Comparison of ENCODE assay signal across 29 cellular contexts in the genomic region with DNA sequence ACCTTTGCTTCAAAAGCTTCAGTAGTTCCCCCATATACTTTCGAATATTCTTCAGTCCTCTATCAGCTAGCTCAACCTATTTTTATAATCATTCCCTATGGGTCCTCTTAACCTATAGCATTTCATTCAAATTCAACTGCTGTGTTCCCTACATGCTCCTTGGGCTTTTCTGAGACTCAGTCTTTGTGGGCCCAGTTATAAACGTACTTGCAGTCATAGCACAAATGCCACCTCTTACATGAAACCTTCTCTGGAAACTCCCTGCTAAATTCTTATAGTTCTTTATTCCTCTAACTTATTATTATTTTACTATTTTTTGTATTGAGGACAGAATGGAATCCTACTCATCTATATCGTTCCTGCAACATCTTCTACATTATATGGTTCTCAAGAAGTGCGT. TPM values are rescaled to one million over a fixed set of nuclear protein-coding genes. Genes with fewer than 3 reads are reported as not detected.
A peak's percentile ranks its signal among the peaks of the same experiment; 100 is the strongest.
DNase-seq lines count a peak whose midpoint lies in the region; ATAC-seq, FAIRE-seq and TF ChIP-seq lines count a peak whose summit lies in the region.
"Had no signal": no experiment of that assay in that cellular context is flagged by ENCODE, and none has a peak within 500 bp of the region (broad histone marks: within the 10 kb centered on the region; RNA-seq: fewer than 3 reads in every experiment).

No MANE protein-coding gene starts in this region.

- WGBS in GM12878 (ENCODE audit: insufficient coverage, insufficient replicate concordance, low lambda C conversion rate, missing lambda C conversion rate) = 27% methylated on average over 4 of the region's 4 CpGs

- no peak overlapping the region for H3K4me2 ChIP-seq in GM12878 (ENCODE audit: control insufficient read depth, insufficient read depth)
- H3K4me2 ChIP-seq: BLaER1 had no signal

- CTCF ChIA-PET in GM12878 (lab: Yijun Ruan, JAX) = interaction anchor here (0.9 to 2.9 kb wide), 5 partner anchors 15 to 139 kb away, joined by 3 to 16 read pairs (median 4); a partner anchor contains a TSS

- intact Hi-C loops in GM12878 (cut with micrococcal nuclease; ENCODE audit: unreplicated experiment) = no loop called here

- H4K20me1 ChIP-seq in GM12878 (ENCODE audit: control insufficient read depth, insufficient read depth) = no peaks in the 10 kb centered on the region
- H4K20me1 ChIP-seq: BLaER1 had no signal

- no peak for TF ChIP-seq EP300 in GM12878 (IDR thresholded peaks at IDR 0.05; ENCODE audit: borderline replicate concordance in 1 of 2, control insufficient read depth in 1 of 2, low read depth in 2 of 2, low read length in 2 of 2)

- no peaks in the 10 kb centered on the region; the same call in 1 of the 2 replicates for H3K4me1 ChIP-seq in GM12878 (ENCODE audit: control insufficient read depth, insufficient read depth, low read length)
- H3K4me1 ChIP-seq: BE2C had no signal

- no peak for TF ChIP-seq RAD21 in GM12878 (IDR thresholded peaks at IDR 0.05; ENCODE audit: insufficient read depth, low read depth, low read length)

- ATAC-seq in activated T-cell treated with anti-CD3 and anti-CD28 coated beads, Interleukin-2, amount 50 U/mL, for 72 hours (replicated peaks in 1 of 2) = peak; percentile 30 to 49
- ATAC-seq in GM12878 = peak; percentile 81
- ATAC-seq in HG03039 (IDR thresholded peaks at IDR 0.05; ENCODE audit: unreplicated experiment) = no peak

- H3K27me3 Mint-ChIP-seq in activated T-cell treated with anti-CD3 and anti-CD28 coated beads, Interleukin-2, amount 50 U/mL, for 72 hours (ENCODE audit: low read depth) = no peaks in the 10 kb centered on the region
- H3K27me3 Mint-ChIP-seq: CD4-positive, alpha-beta memory T cell; CD4-positive, CD25-positive, alpha-beta regulatory T cell; CD8-positive, alpha-beta memory T cell had no signal

- peak overlapping the region; percentile 52 for H3K27ac Mint-ChIP-seq in activated T-cell treated with anti-CD3 and anti-CD28 coated beads, Interleukin-2, amount 50 U/mL, for 72 hours
- H3K27ac Mint-ChIP-seq: CD14-positive monocyte; CD4-positive, alpha-beta memory T cell; CD8-positive, alpha-beta memory T cell had no signal

- H3K9me3 Mint-ChIP-seq in activated T-cell treated with anti-CD3 and anti-CD28 coated beads, Interleukin-2, amount 50 U/mL, for 72 hours = no peaks in the 10 kb centered on the region
- H3K9me3 Mint-ChIP-seq: CD14-positive monocyte; CD4-positive, alpha-beta memory T cell; CD4-positive, CD25-positive, alpha-beta regulatory T cell; CD8-positive, alpha-beta memory T cell had no signal

- peaks cover 4 to 6% of the 10 kb centered on the region in 2 donors for H3K36me3 Mint-ChIP-seq in activated T-cell treated with anti-CD3 and anti-CD28 coated beads, Interleukin-2, amount 50 U/mL, for 72 hours (ENCODE audit: insufficient read depth in 2 of 2)

- POLR2A ChIA-PET in GM12878 (lab: Charles Lee) = interaction anchor here (0.6 to 1.3 kb wide), 2 partner anchors 30 to 98 kb away, joined by 3 to 4 read pairs; no protein-coding TSS in a partner anchor

- H3K4me3 Mint-ChIP-seq in activated T-cell treated with anti-CD3 and anti-CD28 coated beads, Interleukin-2, amount 50 U/mL, for 72 hours = peak overlapping the region in 1 of 2 donors; percentile 9
- H3K4me3 Mint-ChIP-seq: CD14-positive monocyte; CD4-positive, alpha-beta memory T cell; CD4-positive, CD25-positive, alpha-beta regulatory T cell; CD8-positive, alpha-beta memory T cell had no signal

- TF ChIP-seq POLR2A in GM12892 (IDR thresholded peaks at IDR 0.05; ENCODE audit: low read depth, low read length) (no peak), GM12878 (IDR thresholded peaks at IDR 0.05; ENCODE audit: low read depth, low read length) (no peak)

- H3K9me3 ChIP-seq in GM12878 (replicated peaks; ENCODE audit: control insufficient read depth, insufficient read depth, low read length) = no peaks in the 10 kb centered on the region
- H3K9me3 ChIP-seq: BE2C, BLaER1 had no signal

- no peak for TF ChIP-seq CTCF in GM12878 (IDR thresholded peaks at IDR 0.05 in 2 of 3, conservative IDR thresholded peaks at IDR 0.05 in 1 of 3; ENCODE audit: control insufficient read depth in 2 of 3, extremely low read depth in 1 of 3, insufficient read depth in 1 of 3, low read depth in 3 of 3, low read length in 3 of 3)

- H3K27me3 ChIP-seq in GM12878 (replicated peaks in 1 of 2; ENCODE audit: control insufficient read depth in 2 of 2, insufficient read depth in 2 of 2, low read length in 1 of 2) = no peaks in the 10 kb centered on the region
- H3K27me3 ChIP-seq: BE2C, BLaER1 had no signal

- H3K27ac ChIP-seq in GM12878 (ENCODE audit: control insufficient read depth, insufficient read depth) = no peak overlapping the region
- H3K27ac ChIP-seq: BLaER1 had no signal

- H3K4me1 Mint-ChIP-seq in activated T-cell treated with anti-CD3 and anti-CD28 coated beads, Interleukin-2, amount 50 U/mL, for 72 hours (ENCODE audit: low read depth) = peaks cover 24% of the 10 kb centered on the region
- H3K4me1 Mint-ChIP-seq: CD14-positive monocyte had no signal

- peak; percentile 19 for FAIRE-seq in G401.6 (lab: Jason Lieb, UNC)
- peak; percentile 30 for FAIRE-seq in GM12892 (lab: Jason Lieb, UNC)
- no peak for FAIRE-seq in GM12878 (lab: Jason Lieb, UNC)

- RAD21 ChIA-PET in GM12878 (lab: Charles Lee; ENCODE audit: unreplicated experiment) = interaction anchor here (0.8 to 1.3 kb wide), 2 partner anchors 30 to 131 kb away, joined by 3 to 6 read pairs; no protein-coding TSS in a partner anchor

- no peaks in the 10 kb centered on the region for H3K36me3 ChIP-seq in GM12878 (ENCODE audit: control insufficient read depth in 2 of 2, insufficient read depth in 2 of 2, low read length in 1 of 2)
- H3K36me3 ChIP-seq: BE2C had no signal

- no peak overlapping the region for H3K4me3 ChIP-seq in GM12878
- H3K4me3 ChIP-seq: BLaER1 had no signal

- SMC1A ChIA-PET in GM12878 (lab: Charles Lee; ENCODE audit: uncharacterized antibody, unreplicated experiment) = interaction anchor here (1.0 to 1.6 kb wide), 4 partner anchors 21 to 139 kb away, joined by 3 to 7 read pairs (median 3); no protein-coding TSS in a partner anchor

- no peak overlapping the region for H2AFZ ChIP-seq in GM12878 (ENCODE audit: control insufficient read depth, low read depth, low read length)

- BruUV-seq in GM12878 (replicated peaks; lab: Mats Ljungman, UMichigan) = no TSS peak

- DNase-seq in activated T-cell treated with anti-CD3 and anti-CD28 coated beads, Interleukin-2, amount 50 U/mL, for 72 hours = no peak
- no peak for DNase-seq in activated T-cell treated with anti-CD3 and anti-CD28 coated beads, Interleukin-2, amount 50 U/mL, for 48 hours
- DNase-seq in GM12892 (ENCODE audit: insufficient read length) (no peak), GM12878 (ENCODE audit: low read depth, low spot score) (no peak), T-helper 2 cell (no peak), NCI-H526 (lab: John Stamatoyannopoulos, UW) (no peak)
- DNase-seq: 8988T; ACHN; BE2C; C1 segment of cervical spinal cord; CD4-positive, alpha-beta memory T cell; CD4-positive, CD25-positive, alpha-beta regulatory T cell; CD8-positive, alpha-beta memory T cell; COR-L47; DMS 273 treated with DMSO at 0.1 percent for 48 hours; DMS153; DMS53; DMS79; DND-41; EL; GF-D8 had no signal

- H3K9ac ChIP-seq in GM12878 (ENCODE audit: control insufficient read depth, insufficient read depth, low read length) = no peak overlapping the region
- H3K9ac ChIP-seq: BLaER1 had no signal

- in situ Hi-C loops in GM12878 (cut with MboI) = no loop called here

- H3K79me2 ChIP-seq in GM12878 (ENCODE audit: control insufficient read depth, insufficient read depth, low read length) = no peaks in the 10 kb centered on the region

TF ChIP-seq in GM12878, 131 proteins besides CTCF, POLR2A, EP300 and RAD21:
- TF ChIP-seq, protein P1, sequence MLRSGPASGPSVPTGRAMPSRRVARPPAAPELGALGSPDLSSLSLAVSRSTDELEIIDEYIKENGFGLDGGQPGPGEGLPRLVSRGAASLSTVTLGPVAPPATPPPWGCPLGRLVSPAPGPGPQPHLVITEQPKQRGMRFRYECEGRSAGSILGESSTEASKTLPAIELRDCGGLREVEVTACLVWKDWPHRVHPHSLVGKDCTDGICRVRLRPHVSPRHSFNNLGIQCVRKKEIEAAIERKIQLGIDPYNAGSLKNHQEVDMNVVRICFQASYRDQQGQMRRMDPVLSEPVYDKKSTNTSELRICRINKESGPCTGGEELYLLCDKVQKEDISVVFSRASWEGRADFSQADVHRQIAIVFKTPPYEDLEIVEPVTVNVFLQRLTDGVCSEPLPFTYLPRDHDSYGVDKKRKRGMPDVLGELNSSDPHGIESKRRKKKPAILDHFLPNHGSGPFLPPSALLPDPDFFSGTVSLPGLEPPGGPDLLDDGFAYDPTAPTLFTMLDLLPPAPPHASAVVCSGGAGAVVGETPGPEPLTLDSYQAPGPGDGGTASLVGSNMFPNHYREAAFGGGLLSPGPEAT (IDR thresholded peaks at IDR 0.05; ENCODE audit: low read depth) = peak; percentile 29; the same call in 1 of the 2 replicates
- no peak for TF ChIP-seq SPI1 (IDR thresholded peaks at IDR 0.05; ENCODE audit: borderline replicate concordance, insufficient read depth, low read depth, low read length)
TF ChIP-seq in GM12878: peak in this region for 1.

RNA-seq across cellular contexts. Expression of a gene that starts 24.7 kb away (rescaled TPM):
- total RNA-seq in activated T-cell treated with anti-CD3 and anti-CD28 coated beads, Interleukin-2, amount 50 U/mL, for 72 hours = not detected
- polyA plus RNA-seq in GM12892 (2012; ENCODE audit: missing spikeins) = 0.64 TPM
- total RNA-seq in GM12878 (2013; cell fraction: nucleolus; rRNA removed) = not detected in 2 replicates
- total RNA-seq in GM12878 (2014; rRNA removed) (0.11 TPM in 1 of 2 replicates, not detected in the other), GM12878 (2014; rRNA removed; fragmentation: Illumina TruSeq; extraction: Trizol) (not detected in 2 replicates), GM12878 (2021) (not detected in 2 replicates)
- polyA plus RNA-seq in GM12878 (2011; ENCODE audit: low read depth) = 0.20 TPM
- polyA plus RNA-seq in GM12878 (2011; rRNA removed) (not detected in 2 replicates), GM12878 (2014; fragmentation: Illumina TruSeq; extraction: Trizol) (not detected in 2 replicates), GM12878 (2014; fragmentation: Nextera tagmentation; extraction: Ambion mirVana) (under 1 TPM; 0.11 to 0.15 TPM), GM12878 (2014; rRNA removed) (not detected in 2 replicates), GM12878 (2016; fragmentation: Nextera tagmentation; extraction: Ambion mirVana) (under 1 TPM in 1 of 2 experiments, not detected in 1; 0.26 TPM)
- polyA plus RNA-seq in GM12878 (2011; cell fraction: cytosol; rRNA removed) = not detected in 2 replicates
- not detected in 2 replicates for polyA plus RNA-seq in GM12878 (2011; cell fraction: nucleus; rRNA removed)
- polyA plus RNA-seq in GM12878 (2012) = 0.31 and 0.70 TPM in 2 replicates
- not detected in 2 replicates for polyA minus RNA-seq in GM12878 (2011; rRNA and poly(A)+ RNA removed)
- not detected in 2 replicates for polyA minus RNA-seq in GM12878 (2011; cell fraction: cytosol; rRNA and poly(A)+ RNA removed)
- polyA minus RNA-seq in GM12878 (2011; cell fraction: nucleus; rRNA and poly(A)+ RNA removed) = not detected in 2 replicates
- total RNA-seq: A673; CD4-positive, alpha-beta memory T cell; CD4-positive, CD25-positive, alpha-beta regulatory T cell; CD8-positive, alpha-beta memory T cell; Daoy; G401 had no signal
- polyA plus RNA-seq: AG04450; CD14-positive monocyte; CD8-positive, alpha-beta memory T cell had no signal
